In genomic region chr2:43174368-43175186, GRCh38 we compare ENCODE assay signal across 9 cellular contexts. TPM values are rescaled to one million over a fixed set of nuclear protein-coding genes. Genes with fewer than 3 reads are reported as not detected.
DNase-seq lines count a peak whose midpoint lies in the region; ATAC-seq and TF ChIP-seq lines count a peak whose summit lies in the region.
"Had no signal": no experiment of that assay in that cellular context is flagged by ENCODE, and none has a peak within 500 bp of the region (broad histone marks: within the 10 kb centered on the region; RNA-seq: fewer than 3 reads in every experiment).

No MANE protein-coding gene starts in this region.

- no peaks in the 10 kb centered on the region for H3K27me3 ChIP-seq in hepatocyte
- H3K27me3 ChIP-seq: pancreas had no signal

- H3K9me3 ChIP-seq in hepatocyte (ENCODE audit: low read depth): no peaks in the 10 kb centered on the region
- H3K9me3 ChIP-seq: pancreas had no signal

- H3K4me1 ChIP-seq in hepatocyte (ENCODE audit: insufficient read depth): peaks cover 23% of the 10 kb centered on the region

- H3K27ac ChIP-seq in hepatocyte: no peak overlapping the region

- peak; percentile 77 for ATAC-seq in HG03196 (IDR thresholded peaks at IDR 0.05; ENCODE audit: unreplicated experiment)

- H3K79me2 ChIP-seq in hepatocyte: no peaks in the 10 kb centered on the region

- DNase-seq in GM19240 (ENCODE audit: insufficient read length, low spot score) (peak; percentile 85), globus pallidus (ENCODE audit: low spot score) (peak; percentile 63), DMS153 treated with DMSO at 0.1 percent for 48 hours (lab: John Stamatoyannopoulos, UW; ENCODE audit: unreplicated experiment) (no peak), hepatocyte (ENCODE audit: low spot score) (no peak), dedifferentiated amniotic fluid mesenchymal stem cell (ENCODE audit: extremely low spot score) (no peak)
- DNase-seq in activated CD4-positive, alpha-beta T cell treated with anti-CD3 and anti-CD28 coated beads, Interleukin-2, amount 50 U/mL, for 24 hours (ENCODE audit: low read depth in 1 of 2, low spot score in 1 of 2): peak; percentile 41 to 73
- peak; percentile 75 for DNase-seq in stimulated activated CD4-positive, alpha-beta T cell treated with anti-CD3 and anti-CD28 coated beads, Interleukin-1b, Interleukin-23, amount 100 ng/mL, for 48 hours
- DNase-seq: pancreas had no signal

- no peak overlapping the region for H2AFZ ChIP-seq in hepatocyte

- no peak for TF ChIP-seq CTCF in hepatocyte (IDR thresholded peaks at IDR 0.05; ENCODE audit: poor library complexity)

- no peaks in the 10 kb centered on the region for H3K9me2 ChIP-seq in hepatocyte (replicated peaks; ENCODE audit: insufficient read depth)

- no peak overlapping the region for H3K4me3 ChIP-seq in hepatocyte
- H3K4me3 ChIP-seq: pancreas had no signal

- no peaks in the 10 kb centered on the region for H3K36me3 ChIP-seq in hepatocyte (replicated peaks; ENCODE audit: insufficient read depth, low read depth)
- H3K36me3 ChIP-seq: pancreas had no signal

- no peaks in the 10 kb centered on the region for H4K20me1 ChIP-seq in hepatocyte (ENCODE audit: insufficient read depth, poor library complexity, severe bottlenecking)

- no peak overlapping the region for H3K4me2 ChIP-seq in hepatocyte

- 66% methylated on average over 10 of the region's 10 CpGs for WGBS in hepatocyte (ENCODE audit: low lambda C conversion rate, missing lambda C conversion rate)

RNA-seq across cellular contexts. Expression of gene ZFP36L2, which starts 51.8 kb away (rescaled TPM):
- 77.6 and 85.1 TPM in 2 replicates for total RNA-seq in hepatocyte
- 266 and 285 TPM in 2 replicates for polyA plus RNA-seq in hepatocyte

Comparison
In these comparisons a context has a peak if more than half of its experiments do, and no peak if none do; other contexts are left out.
1. DNase-seq: peak in GM19240 (single experiment), activated CD4-positive, alpha-beta T cell treated with anti-CD3 and anti-CD28 coated beads, Interleukin-2, amount 50 U/mL, for 24 hours (2 of 2), globus pallidus (single experiment) and stimulated activated CD4-positive, alpha-beta T cell treated with anti-CD3 and anti-CD28 coated beads, Interleukin-1b, Interleukin-23, amount 100 ng/mL, for 48 hours (single experiment); none in DMS153 treated with DMSO at 0.1 percent for 48 hours (single experiment), hepatocyte (single experiment) and dedifferentiated amniotic fluid mesenchymal stem cell (single experiment).